Comparison of ENCODE assay signal across 10 cellular contexts in genomic region chr18:77140439-77141109, GRCh38. TPM values are rescaled to one million over a fixed set of nuclear protein-coding genes. Genes with fewer than 3 reads are reported as not detected.
DNase-seq lines count a peak whose midpoint lies in the region; ATAC-seq and TF ChIP-seq lines count a peak whose summit lies in the region.
"Had no signal": no experiment of that assay in that cellular context is flagged by ENCODE, and none has a peak within 500 bp of the region (broad histone marks: within the 10 kb centered on the region; RNA-seq: fewer than 3 reads in every experiment).

No MANE protein-coding gene starts in this region.

- 88% methylated on average over 7 of the region's 7 CpGs for WGBS in hepatocyte (ENCODE audit: low lambda C conversion rate, missing lambda C conversion rate)
- WGBS in ovary, 3 donors: 90 to 95% (median 90%) methylated on average over 7 of the region's 7 CpGs

- peaks cover 20% of the 10 kb centered on the region for H3K36me3 Mint-ChIP-seq in stimulated activated naive CD8-positive, alpha-beta T cell treated with anti-CD3 and anti-CD28 coated beads, Interleukin-15, Interleukin-2, amounts not matched to agents 100 ng/mL and 50 ng/mL, for 24 hours (ENCODE audit: low read depth)

- H3K36me3 ChIP-seq in hepatocyte (replicated peaks; ENCODE audit: insufficient read depth, low read depth) (no peaks in the 10 kb centered on the region), ovary (no peaks in the 10 kb centered on the region)

- no peaks in the 10 kb centered on the region for H3K27me3 Mint-ChIP-seq in stimulated activated naive CD8-positive, alpha-beta T cell treated with anti-CD3 and anti-CD28 coated beads, Interleukin-15, Interleukin-2, amounts not matched to agents 100 ng/mL and 50 ng/mL, for 24 hours

- no peaks in the 10 kb centered on the region for H3K79me2 ChIP-seq in hepatocyte

- H3K27me3 ChIP-seq in hepatocyte (no peaks in the 10 kb centered on the region), ovary (no peaks in the 10 kb centered on the region)
- H3K27me3 ChIP-seq: testis had no signal

- H3K4me1 ChIP-seq in hepatocyte (ENCODE audit: insufficient read depth) (peaks cover 8% of the 10 kb centered on the region), ovary (ENCODE audit: insufficient read depth) (no peaks in the 10 kb centered on the region)
- H3K4me1 ChIP-seq: A549 had no signal

- H3K4me3 ChIP-seq in hepatocyte: no peak overlapping the region
- no peak overlapping the region for H3K4me3 ChIP-seq in ovary
- H3K4me3 ChIP-seq: A549, testis had no signal

- H3K9me2 ChIP-seq in hepatocyte (replicated peaks; ENCODE audit: insufficient read depth): no peaks in the 10 kb centered on the region

- ATAC-seq in GM21786 (IDR thresholded peaks at IDR 0.05; ENCODE audit: unreplicated experiment) (no peak), GM18867 (IDR thresholded peaks at IDR 0.05; ENCODE audit: unreplicated experiment) (no peak)
- ATAC-seq: A549 had no signal

- peaks cover 36% of the 10 kb centered on the region for H3K4me1 Mint-ChIP-seq in stimulated activated naive CD8-positive, alpha-beta T cell treated with anti-CD3 and anti-CD28 coated beads, Interleukin-15, Interleukin-2, amounts not matched to agents 100 ng/mL and 50 ng/mL, for 24 hours (ENCODE audit: low read depth)

- TF ChIP-seq EP300 in ovary (IDR thresholded peaks at IDR 0.05): no peak

- peaks cover 20% of the 10 kb centered on the region for H3K9me3 Mint-ChIP-seq in stimulated activated naive CD8-positive, alpha-beta T cell treated with anti-CD3 and anti-CD28 coated beads, Interleukin-15, Interleukin-2, amounts not matched to agents 100 ng/mL and 50 ng/mL, for 24 hours

- no peaks in the 10 kb centered on the region for H4K20me1 ChIP-seq in hepatocyte (ENCODE audit: insufficient read depth, poor library complexity, severe bottlenecking)

- H2AFZ ChIP-seq in hepatocyte: no peak overlapping the region

- H3K4me3 Mint-ChIP-seq in stimulated activated naive CD8-positive, alpha-beta T cell treated with anti-CD3 and anti-CD28 coated beads, Interleukin-15, Interleukin-2, amounts not matched to agents 100 ng/mL and 50 ng/mL, for 24 hours: no peak overlapping the region

- peak; percentile 60 for DNase-seq in activated CD8-positive, alpha-beta memory T cell treated with anti-CD3 and anti-CD28 coated beads for 24 hours
- no peak for DNase-seq in activated CD8-positive, alpha-beta memory T cell treated with anti-CD3 and anti-CD28 coated beads, Interleukin-2, amount 50 U/mL, for 4 hours
- DNase-seq in activated T-cell treated with anti-CD3 and anti-CD28 coated beads, Interleukin-2, amount 50 U/mL, for 1 hour: peak; percentile 51
- peak; percentile 46 for DNase-seq in hepatocyte (ENCODE audit: low spot score)
- DNase-seq in ovary: no peak
- DNase-seq: testis had no signal

- no peak overlapping the region for H3K27ac ChIP-seq in hepatocyte
- H3K27ac ChIP-seq in ovary: no peak overlapping the region
- H3K27ac ChIP-seq: A549, testis had no signal

- H3K27ac Mint-ChIP-seq in stimulated activated naive CD8-positive, alpha-beta T cell treated with anti-CD3 and anti-CD28 coated beads, Interleukin-15, Interleukin-2, amounts not matched to agents 100 ng/mL and 50 ng/mL, for 24 hours: peak overlapping the region; percentile 1

- no peak for TF ChIP-seq POLR2A in ovary (IDR thresholded peaks at IDR 0.05)

- H3K9me3 ChIP-seq in hepatocyte (ENCODE audit: low read depth) (peaks cover 4% of the 10 kb centered on the region), ovary (no peaks in the 10 kb centered on the region)
- H3K9me3 ChIP-seq: testis had no signal

- TF ChIP-seq CTCF in hepatocyte (IDR thresholded peaks at IDR 0.05; ENCODE audit: poor library complexity) (no peak), ovary (IDR thresholded peaks at IDR 0.05) (no peak)

- no peak overlapping the region for H3K4me2 ChIP-seq in hepatocyte
- H3K4me2 ChIP-seq: A549 had no signal

- intact Hi-C loops in ovary (cut with DNase I): no loop called here

RNA-seq across cellular contexts. Expression of gene MBP, which starts 8.0 kb away (rescaled TPM):
- 21.0 and 22.1 TPM in 2 replicates for total RNA-seq in hepatocyte
- 21.0 and 21.6 TPM in 2 replicates for polyA plus RNA-seq in hepatocyte
- total RNA-seq in ovary: 10 to 100 TPM; 19.9 to 38.2 (median 24.2) TPM
- 10 to 100 TPM in 1 of 2 donors, 1 to 10 TPM in 1; 7.1 to 21.6 TPM for polyA plus RNA-seq in ovary

Comparison
In these comparisons a context has a peak if more than half of its experiments do, and no peak if none do; other contexts are left out.
1. DNase-seq: peak in activated CD8-positive, alpha-beta memory T cell treated with anti-CD3 and anti-CD28 coated beads for 24 hours (single experiment), activated T-cell treated with anti-CD3 and anti-CD28 coated beads, Interleukin-2, amount 50 U/mL, for 1 hour (single experiment) and hepatocyte (single experiment); none in activated CD8-positive, alpha-beta memory T cell treated with anti-CD3 and anti-CD28 coated beads, Interleukin-2, amount 50 U/mL, for 4 hours (single experiment) and ovary (0 of 5).